In genomic region chr6:90266845-90267621, GRCh38 we compare ENCODE assay signal across 16 cellular contexts. TPM values are rescaled to one million over a fixed set of nuclear protein-coding genes. Genes with fewer than 3 reads are reported as not detected.
DNase-seq lines count a peak whose midpoint lies in the region; ATAC-seq, FAIRE-seq and TF ChIP-seq lines count a peak whose summit lies in the region.
"Had no signal": no experiment of that assay in that cellular context is flagged by ENCODE, and none has a peak within 500 bp of the region (broad histone marks: within the 10 kb centered on the region; RNA-seq: fewer than 3 reads in every experiment).

No MANE protein-coding gene starts in this region.

- peak overlapping the region; percentile 45 for H3K4me3 Mint-ChIP-seq in activated naive CD4-positive, alpha-beta T cell treated with anti-CD3 and anti-CD28 coated beads for 36 hours
- peak overlapping the region; percentile 27 for H3K4me3 Mint-ChIP-seq in activated T-helper 2 cell treated with anti-CD3 and anti-CD28 coated beads, Interferon-gamma antibody, Interleukin-2, Interleukin-4, amounts not matched to agents 10 μg/mL and 5 μg/mL and 100 μg/mL, durations not matched to agents 14 hours and 24 hours and 36 hours (ENCODE audit: low read depth)
- no peak overlapping the region for H3K4me3 Mint-ChIP-seq in stimulated activated memory B cell treated with anti-CD40 and anti-IgM and Interleukin-4, amounts not matched to agents 10 μg/mL and 1 μg/mL and 100 μg/mL, for 72 hours
- H3K4me3 Mint-ChIP-seq: HFFc6 had no signal

- FAIRE-seq in frontal cortex (lab: Jason Lieb, UNC): no peak

- peak; percentile 78 for DNase-seq in activated naive CD4-positive, alpha-beta T cell treated with anti-CD3 and anti-CD28 coated beads for 36 hours
- DNase-seq in activated naive CD4-positive, alpha-beta T cell treated with Interleukin-2 at 50 U/mL for 16 hours: no peak
- DNase-seq in NCI-H2107 (lab: John Stamatoyannopoulos, UW): peak; percentile 37
- DNase-seq in activated T-helper 2 cell treated with anti-CD3 and anti-CD28 coated beads, Interferon-gamma antibody, Interleukin-2, Interleukin-4, amounts not matched to agents 10 μg/mL and 5 μg/mL and 100 μg/mL, durations not matched to agents 14 hours and 24 hours and 36 hours (ENCODE audit: low spot score): no peak
- DNase-seq in frontal cortex (ENCODE audit: low spot score in 2 of 2): no peak
- DNase-seq in HuH-7 (ENCODE audit: low spot score): no peak
- DNase-seq in tibial artery: no peak
- DNase-seq: BE2C, HFFc6, retina, SIG-M5, T1000 had no signal

- peaks cover 92% of the 10 kb centered on the region for H3K4me1 Mint-ChIP-seq in activated naive CD4-positive, alpha-beta T cell treated with anti-CD3 and anti-CD28 coated beads for 36 hours (ENCODE audit: low read depth)
- peaks cover 81% of the 10 kb centered on the region for H3K4me1 Mint-ChIP-seq in activated T-helper 2 cell treated with anti-CD3 and anti-CD28 coated beads, Interferon-gamma antibody, Interleukin-2, Interleukin-4, amounts not matched to agents 10 μg/mL and 5 μg/mL and 100 μg/mL, durations not matched to agents 14 hours and 24 hours and 36 hours (ENCODE audit: low read depth)
- peaks cover 53% of the 10 kb centered on the region for H3K4me1 Mint-ChIP-seq in stimulated activated memory B cell treated with anti-CD40 and anti-IgM and Interleukin-4, amounts not matched to agents 10 μg/mL and 1 μg/mL and 100 μg/mL, for 72 hours

- TF ChIP-seq CTCF in tibial artery (IDR thresholded peaks at IDR 0.05): no peak

- H3K27ac ChIP-seq in tibial artery: no peak overlapping the region
- H3K27ac ChIP-seq: gastroesophageal sphincter, suprapubic skin had no signal

- H3K27ac Mint-ChIP-seq in activated naive CD4-positive, alpha-beta T cell treated with anti-CD3 and anti-CD28 coated beads for 36 hours: peak overlapping the region; percentile 96
- H3K27ac Mint-ChIP-seq in activated T-helper 2 cell treated with anti-CD3 and anti-CD28 coated beads, Interferon-gamma antibody, Interleukin-2, Interleukin-4, amounts not matched to agents 10 μg/mL and 5 μg/mL and 100 μg/mL, durations not matched to agents 14 hours and 24 hours and 36 hours: peak overlapping the region; percentile 71
- peak overlapping the region; percentile 69 for H3K27ac Mint-ChIP-seq in stimulated activated memory B cell treated with anti-CD40 and anti-IgM and Interleukin-4, amounts not matched to agents 10 μg/mL and 1 μg/mL and 100 μg/mL, for 72 hours
- H3K27ac Mint-ChIP-seq: HFFc6 had no signal

- H3K9me3 Mint-ChIP-seq in activated naive CD4-positive, alpha-beta T cell treated with anti-CD3 and anti-CD28 coated beads for 36 hours: no peaks in the 10 kb centered on the region
- H3K9me3 Mint-ChIP-seq in activated T-helper 2 cell treated with anti-CD3 and anti-CD28 coated beads, Interferon-gamma antibody, Interleukin-2, Interleukin-4, amounts not matched to agents 10 μg/mL and 5 μg/mL and 100 μg/mL, durations not matched to agents 14 hours and 24 hours and 36 hours: peaks cover 11% of the 10 kb centered on the region
- H3K9me3 Mint-ChIP-seq in stimulated activated memory B cell treated with anti-CD40 and anti-IgM and Interleukin-4, amounts not matched to agents 10 μg/mL and 1 μg/mL and 100 μg/mL, for 72 hours: peaks cover 2% of the 10 kb centered on the region
- H3K9me3 Mint-ChIP-seq: HFFc6 had no signal

- no peaks in the 10 kb centered on the region for H3K36me3 ChIP-seq in tibial artery
- H3K36me3 ChIP-seq: BE2C, gastroesophageal sphincter, suprapubic skin had no signal

- H3K4me3 ChIP-seq in tibial artery: no peak overlapping the region
- H3K4me3 ChIP-seq: gastroesophageal sphincter, lung, suprapubic skin had no signal

- H3K36me3 Mint-ChIP-seq in activated naive CD4-positive, alpha-beta T cell treated with anti-CD3 and anti-CD28 coated beads for 36 hours (ENCODE audit: low read depth): peaks cover 53% of the 10 kb centered on the region
- H3K36me3 Mint-ChIP-seq in activated T-helper 2 cell treated with anti-CD3 and anti-CD28 coated beads, Interferon-gamma antibody, Interleukin-2, Interleukin-4, amounts not matched to agents 10 μg/mL and 5 μg/mL and 100 μg/mL, durations not matched to agents 14 hours and 24 hours and 36 hours (ENCODE audit: low read depth): peaks cover 90% of the 10 kb centered on the region
- peaks cover 13% of the 10 kb centered on the region for H3K36me3 Mint-ChIP-seq in stimulated activated memory B cell treated with anti-CD40 and anti-IgM and Interleukin-4, amounts not matched to agents 10 μg/mL and 1 μg/mL and 100 μg/mL, for 72 hours

- H3K4me1 ChIP-seq in tibial artery: no peaks in the 10 kb centered on the region
- H3K4me1 ChIP-seq: BE2C, suprapubic skin had no signal

- no peak for ATAC-seq in stimulated activated memory B cell treated with anti-CD40 and anti-IgM and Interleukin-4, amounts not matched to agents 10 μg/mL and 1 μg/mL and 100 μg/mL, for 72 hours
- ATAC-seq: gastroesophageal sphincter had no signal

- intact Hi-C loops in activated naive CD4-positive, alpha-beta T cell treated with anti-CD3 and anti-CD28 coated beads for 36 hours (cut with micrococcal nuclease): loop anchor here (1.0 kb wide), 5 partner anchors 10 to 187 kb away; no protein-coding TSS in a partner anchor
- intact Hi-C loops in activated T-helper 2 cell treated with anti-CD3 and anti-CD28 coated beads, Interferon-gamma antibody, Interleukin-2, Interleukin-4, amounts not matched to agents 10 μg/mL and 5 μg/mL and 100 μg/mL, durations not matched to agents 14 hours and 24 hours and 36 hours (cut with micrococcal nuclease): no loop called here
- intact Hi-C loops in tibial artery (cut with DNase I; ENCODE audit: low total_unique reads): no loop called here

- no peaks in the 10 kb centered on the region for H3K9me3 ChIP-seq in tibial artery
- H3K9me3 ChIP-seq: BE2C, suprapubic skin had no signal

- no peaks in the 10 kb centered on the region for H3K27me3 Mint-ChIP-seq in activated naive CD4-positive, alpha-beta T cell treated with anti-CD3 and anti-CD28 coated beads for 36 hours (ENCODE audit: low read depth)
- H3K27me3 Mint-ChIP-seq in activated T-helper 2 cell treated with anti-CD3 and anti-CD28 coated beads, Interferon-gamma antibody, Interleukin-2, Interleukin-4, amounts not matched to agents 10 μg/mL and 5 μg/mL and 100 μg/mL, durations not matched to agents 14 hours and 24 hours and 36 hours (ENCODE audit: low read depth): no peaks in the 10 kb centered on the region
- no peaks in the 10 kb centered on the region for H3K27me3 Mint-ChIP-seq in stimulated activated memory B cell treated with anti-CD40 and anti-IgM and Interleukin-4, amounts not matched to agents 10 μg/mL and 1 μg/mL and 100 μg/mL, for 72 hours

- H3K27me3 ChIP-seq in tibial artery: no peaks in the 10 kb centered on the region
- H3K27me3 ChIP-seq: gastroesophageal sphincter, suprapubic skin had no signal

- CTCF ChIA-PET in activated naive CD4-positive, alpha-beta T cell treated with anti-CD3 and anti-CD28 coated beads for 36 hours (lab: Charles Lee): interaction anchor here (0.6 to 1.3 kb wide), 4 partner anchors 9 to 184 kb away, joined by 3 to 4 read pairs (median 4); no protein-coding TSS in a partner anchor

RNA-seq across cellular contexts. Expression of gene BACH2, which starts 29.6 kb away (rescaled TPM):
- total RNA-seq in activated naive CD4-positive, alpha-beta T cell treated with anti-CD3 and anti-CD28 coated beads for 36 hours: 10 to 100 TPM; 75.1 to 77.9 TPM
- total RNA-seq in activated T-helper 2 cell treated with anti-CD3 and anti-CD28 coated beads, Interferon-gamma antibody, Interleukin-2, Interleukin-4, amounts not matched to agents 10 μg/mL and 5 μg/mL and 100 μg/mL, durations not matched to agents 14 hours and 24 hours and 36 hours: 88.8 and 89.7 TPM in 2 replicates
- 48.9 TPM for total RNA-seq in frontal cortex
- total RNA-seq: HFFc6 had no signal

Comparison
In these comparisons a context has a peak if more than half of its experiments do, and no peak if none do; other contexts are left out.
1. DNase-seq: peak in activated naive CD4-positive, alpha-beta T cell treated with anti-CD3 and anti-CD28 coated beads for 36 hours (single experiment) and NCI-H2107 (single experiment); none in activated naive CD4-positive, alpha-beta T cell treated with Interleukin-2 at 50 U/mL for 16 hours (single experiment), activated T-helper 2 cell treated with anti-CD3 and anti-CD28 coated beads, Interferon-gamma antibody, Interleukin-2, Interleukin-4, amounts not matched to agents 10 μg/mL and 5 μg/mL and 100 μg/mL, durations not matched to agents 14 hours and 24 hours and 36 hours (single experiment), frontal cortex (0 of 2), HuH-7 (single experiment) and tibial artery (0 of 2).
2. Peak in every context shown above with its lines, with median percentiles within 50 percentile points of each other: H3K27ac Mint-ChIP-seq.